Comparison of ENCODE assay signal across 8 cellular contexts in the genomic region with DNA sequence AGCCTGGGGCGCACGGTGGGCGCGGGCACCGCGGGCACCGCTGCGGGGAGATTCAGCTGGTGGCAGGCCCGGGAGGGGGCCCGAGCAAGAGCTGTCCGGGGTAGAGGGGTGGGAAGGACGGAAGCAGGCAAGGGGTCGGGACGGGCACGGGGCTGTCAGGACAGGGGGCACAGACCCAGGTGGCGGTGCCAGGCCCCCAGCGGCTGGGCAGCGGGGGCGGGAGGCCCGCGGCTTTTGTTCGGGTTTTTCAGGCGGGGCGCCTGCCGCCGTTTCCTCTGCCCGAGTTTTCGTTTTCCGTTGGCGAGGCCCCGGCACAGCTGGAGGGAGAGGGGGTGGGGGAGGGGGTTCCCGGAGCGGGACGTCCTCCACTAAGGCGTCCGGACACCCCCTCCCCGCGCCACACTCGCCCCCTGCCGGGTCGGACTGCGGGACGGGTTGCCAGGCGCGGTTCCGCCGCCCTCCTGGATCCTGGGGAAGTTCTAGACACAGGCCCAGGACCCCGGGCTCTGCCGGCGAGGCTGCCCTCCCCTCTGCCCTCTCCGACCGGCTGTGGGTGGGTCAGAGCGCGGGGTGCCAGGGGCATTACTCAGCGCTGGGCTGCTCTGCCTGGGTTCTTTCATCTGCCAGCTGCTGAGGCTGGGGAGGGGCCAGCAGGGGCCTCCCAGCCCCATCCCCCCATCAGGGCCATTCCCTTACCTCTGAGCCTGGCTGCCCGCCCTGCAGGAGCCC. TPM values are rescaled to one million over a fixed set of nuclear protein-coding genes. Genes with fewer than 3 reads are reported as not detected.
A peak's percentile ranks its signal among the peaks of the same experiment; 100 is the strongest.
DNase-seq lines count a peak whose midpoint lies in the region; ATAC-seq lines count a peak whose summit lies in the region.

No MANE protein-coding gene starts in this region.

- whole genome bisulfite sequencing in neuronal stem cell (ENCODE audit: extremely low coverage in 2 of 2, insufficient read length in 2 of 2, insufficient replicate concordance in 1 of 2), 2 donors, result no CpG with 5 or more reads among the region's 56 CpGs

- peak overlapping the region; percentile 43 for H2BK15ac ChIP-seq in neuronal stem cell (ENCODE audit: low read length)

- H3K36me3 ChIP-seq in HAP-1 (replicated peaks), result no peaks in the 10 kb centered on the region
- no peaks in the 10 kb centered on the region for H3K36me3 ChIP-seq in neuronal stem cell (replicated peaks in 1 of 2; ENCODE audit: control insufficient read depth in 2 of 2, insufficient read depth in 2 of 2, low read length in 2 of 2)

- H2AK5ac ChIP-seq in neuronal stem cell (ENCODE audit: low read depth, low read length), result peak overlapping the region; percentile 21

- H3K9me3 Mint-ChIP-seq in activated T-helper 17 cell treated with anti-CD3 and anti-CD28 coated beads, Interleukin-2, amount 50 U/mL, for 72 hours, result no peaks in the 10 kb centered on the region

- peak overlapping the region; percentile 83 for H3K9ac ChIP-seq in neuronal stem cell (ENCODE audit: low read depth, low read length, poor library complexity)

- H3K9me3 ChIP-seq in HAP-1, result no peaks in the 10 kb centered on the region
- H3K9me3 ChIP-seq in neuronal stem cell (replicated peaks in 1 of 2; ENCODE audit: control insufficient read depth in 2 of 2, insufficient read depth in 1 of 2, low read depth in 1 of 2, low read length in 2 of 2), result no peaks in the 10 kb centered on the region

- H3K4me2 ChIP-seq in neuronal stem cell (ENCODE audit: insufficient read depth, low read length, poor library complexity, severe bottlenecking), result peak overlapping the region; percentile 99

- H3K4me3 ChIP-seq in HAP-1, result peak overlapping the region; percentile 8; the same call in 1 of the 2 replicates
- H3K4me3 ChIP-seq in neuronal stem cell (ENCODE audit: low read length in 2 of 2), result peak overlapping the region; percentile 50 to 82

- DNase-seq in 8988T (peak; percentile 50), HAP-1 (ENCODE audit: low spot score in 2 of 2) (no peak), Right ventricle myocardium superior (peak; percentile 79), neuronal stem cell (ENCODE audit: low spot score) (no peak), NCI-H1694 treated with DMSO at 0.1 percent for 48 hours (lab: John Stamatoyannopoulos, UW) (no peak)

- no peak overlapping the region for H3K23ac ChIP-seq in neuronal stem cell (ENCODE audit: low read depth, low read length, poor library complexity)

- H3K27me3 ChIP-seq in HAP-1 (ENCODE audit: low read depth) (peaks cover 7% of the 10 kb centered on the region; the same call in 1 of the 2 replicates), neuronal stem cell (ENCODE audit: control insufficient read depth in 3 of 3, insufficient read depth in 3 of 3, low read depth in 1 of 3, low read length in 3 of 3) (peaks cover 0 to 5% (median 0%) of the 10 kb centered on the region in 3 experiments)

- H2BK5ac ChIP-seq in neuronal stem cell (ENCODE audit: low read length), result peak overlapping the region; percentile 45

- no peaks in the 10 kb centered on the region for H3K79me1 ChIP-seq in neuronal stem cell (ENCODE audit: low read depth, low read length)

- H2AFZ ChIP-seq in neuronal stem cell (ENCODE audit: low read length), result peak overlapping the region; percentile 87

- H3K4ac ChIP-seq in neuronal stem cell (ENCODE audit: low read length), result no peak overlapping the region

- H3K36me3 Mint-ChIP-seq in activated T-helper 17 cell treated with anti-CD3 and anti-CD28 coated beads, Interleukin-2, amount 50 U/mL, for 72 hours (ENCODE audit: low read depth), result no peaks in the 10 kb centered on the region

- peaks cover 6% of the 10 kb centered on the region for H3K4me1 Mint-ChIP-seq in activated T-helper 17 cell treated with anti-CD3 and anti-CD28 coated beads, Interleukin-2, amount 50 U/mL, for 72 hours

- H3K4me1 ChIP-seq in HAP-1 (no peaks in the 10 kb centered on the region), neuronal stem cell (ENCODE audit: control insufficient read depth in 2 of 2, insufficient read depth in 1 of 2, low read depth in 1 of 2, low read length in 2 of 2) (peaks cover 14 to 33% of the 10 kb centered on the region in 2 donors)

- no peak overlapping the region for H3K14ac ChIP-seq in neuronal stem cell (ENCODE audit: low read length)

- H2BK120ac ChIP-seq in neuronal stem cell (ENCODE audit: low read depth, low read length), result no peak overlapping the region

- no peak overlapping the region for H2BK12ac ChIP-seq in neuronal stem cell (ENCODE audit: low read length)

- no peak overlapping the region for H3K27ac Mint-ChIP-seq in activated T-helper 17 cell treated with anti-CD3 and anti-CD28 coated beads, Interleukin-2, amount 50 U/mL, for 72 hours

- H4K91ac ChIP-seq in neuronal stem cell (ENCODE audit: low read depth, low read length, poor library complexity), result no peak overlapping the region

- intact Hi-C loops in Right ventricle myocardium superior (cut with DNase I), result loop anchor here (5.0 kb wide), 1 partner anchor 38 kb away; no protein-coding TSS in a partner anchor

- H3K18ac ChIP-seq in neuronal stem cell (ENCODE audit: low read length), result peak overlapping the region; percentile 91

- in situ Hi-C loops in HAP-1 (cut with MboI; ENCODE audit: low sequenced_read_pairs), result loop anchor here (10.0 kb wide), 2 partner anchors 56 to 236 kb away; no protein-coding TSS in a partner anchor

- H3K27ac ChIP-seq in neuronal stem cell (replicated peaks; ENCODE audit: low read length), result no peak overlapping the region

- H3K27me3 Mint-ChIP-seq in activated T-helper 17 cell treated with anti-CD3 and anti-CD28 coated beads, Interleukin-2, amount 50 U/mL, for 72 hours, result peaks cover 16% of the 10 kb centered on the region

- peak; percentile 33 for ATAC-seq in activated T-helper 17 cell treated with anti-CD3 and anti-CD28 coated beads, Interleukin-2, amount 50 U/mL, for 72 hours (replicated peaks)
- ATAC-seq in Right ventricle myocardium superior (ENCODE audit: poor library complexity) (peak; percentile 74), GM21619 (IDR thresholded peaks at IDR 0.05; ENCODE audit: unreplicated experiment) (no peak), HG03095 (IDR thresholded peaks at IDR 0.05; ENCODE audit: unreplicated experiment) (no peak)

- peak overlapping the region; percentile 61 for H3K4me3 Mint-ChIP-seq in activated T-helper 17 cell treated with anti-CD3 and anti-CD28 coated beads, Interleukin-2, amount 50 U/mL, for 72 hours

- no peak overlapping the region for H4K8ac ChIP-seq in neuronal stem cell (ENCODE audit: low read depth, low read length)

RNA-seq across cellular contexts. Expression of a gene that starts 0.5 kb away (rescaled TPM):
- 1 to 10 TPM in 1 of 2 donors, under 1 TPM in 1; 0.69 to 2.2 TPM for total RNA-seq in activated T-helper 17 cell treated with anti-CD3 and anti-CD28 coated beads, Interleukin-2, amount 50 U/mL, for 72 hours
- total RNA-seq in Right ventricle myocardium superior, result 58.3 TPM
- polyA plus RNA-seq in neuronal stem cell (2013, experiment 1 of 2), result 15.0 TPM
- 15.8 TPM for polyA plus RNA-seq in neuronal stem cell (2013, experiment 2 of 2)

Comparison
In these comparisons a context has a peak if more than half of its experiments do, and no peak if none do; other contexts are left out.
1. DNase-seq: peak in 8988T (single experiment) and Right ventricle myocardium superior (single experiment); none in HAP-1 (0 of 2), neuronal stem cell (single experiment) and NCI-H1694 treated with DMSO at 0.1 percent for 48 hours (single experiment).
2. ATAC-seq: peak in activated T-helper 17 cell treated with anti-CD3 and anti-CD28 coated beads, Interleukin-2, amount 50 U/mL, for 72 hours (single experiment) and Right ventricle myocardium superior (single experiment); none in GM21619 (single experiment) and HG03095 (single experiment).
3. RNA of a gene that starts 0.5 kb away (total RNA-seq): 58.3 TPM in Right ventricle myocardium superior (single experiment); 0.69 to 2.2 TPM in activated T-helper 17 cell treated with anti-CD3 and anti-CD28 coated beads, Interleukin-2, amount 50 U/mL, for 72 hours; every median in the first group is over 10 times any median in the second.